Comparison of ENCODE assay signal across 26 cellular contexts in the genomic region with DNA sequence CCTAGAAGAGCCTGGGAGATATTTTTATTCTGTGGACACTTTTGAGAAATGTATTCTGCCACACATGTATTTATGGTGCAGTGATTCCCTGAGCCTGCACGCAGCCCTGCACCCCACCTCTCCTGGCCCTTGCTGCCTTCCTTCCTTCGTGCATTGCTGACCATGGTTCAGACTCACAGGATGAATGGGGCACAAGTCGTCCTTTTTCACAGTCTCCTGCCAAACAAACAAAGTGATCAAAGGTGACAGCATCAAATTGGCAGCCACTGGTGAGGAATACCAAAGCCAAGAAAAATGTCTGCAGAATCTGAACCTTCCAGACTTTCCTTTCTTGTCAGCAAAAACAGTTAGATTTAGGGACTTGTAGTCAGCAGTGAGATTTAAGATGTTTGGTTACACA.
"Had no signal": no experiment of that assay in that cellular context is flagged by ENCODE, and none has a peak within 500 bp of the region (broad histone marks: within the 10 kb centered on the region; RNA-seq: fewer than 3 reads in every experiment).

No MANE protein-coding gene starts in this region.

- ATAC-seq: left lung; lower lobe of right lung; natural killer cell treated with Interleukin-12 subunit alpha and Interleukin-12 subunit beta and Interleukin-15 and Interleukin-18, amount 100 ng/mL, for 72 hours; stimulated activated memory B cell treated with anti-CD40 and anti-IgM and Interleukin-4, amounts not matched to agents 10 μg/mL and 1 μg/mL and 100 μg/mL, for 72 hours; stimulated activated naive CD8-positive, alpha-beta T cell treated with anti-CD3 and anti-CD28 coated beads, Interleukin-15, amount 100 ng/mL, for 72 hours had no signal

- H3K4me1 ChIP-seq: left lung, lower lobe of right lung, right atrium auricular region, right lobe of liver, tibial nerve, uterus had no signal

- H3K9me3 Mint-ChIP-seq: stimulated activated memory B cell treated with anti-CD40 and anti-IgM and Interleukin-4, amounts not matched to agents 10 μg/mL and 1 μg/mL and 100 μg/mL, for 72 hours; type B pancreatic cell had no signal

- H3K27ac Mint-ChIP-seq: mesothelial cell of epicardium; natural killer cell treated with Interleukin-12 subunit alpha and Interleukin-12 subunit beta and Interleukin-15 and Interleukin-18, amount 100 ng/mL, for 72 hours; neural progenitor cell; progenitor cell of endocrine pancreas; stimulated activated memory B cell treated with anti-CD40 and anti-IgM and Interleukin-4, amounts not matched to agents 10 μg/mL and 1 μg/mL and 100 μg/mL, for 72 hours; stimulated activated naive CD8-positive, alpha-beta T cell treated with anti-CD3 and anti-CD28 coated beads, Interleukin-15, amount 100 ng/mL, for 72 hours; type B pancreatic cell had no signal

- H3K36me3 Mint-ChIP-seq: mesothelial cell of epicardium; natural killer cell treated with Interleukin-12 subunit alpha and Interleukin-12 subunit beta and Interleukin-15 and Interleukin-18, amount 100 ng/mL, for 72 hours; neural progenitor cell; stimulated activated memory B cell treated with anti-CD40 and anti-IgM and Interleukin-4, amounts not matched to agents 10 μg/mL and 1 μg/mL and 100 μg/mL, for 72 hours; type B pancreatic cell had no signal

- H3K4me2 ChIP-seq: hepatocyte, neural progenitor cell, smooth muscle cell had no signal

- H3K79me2 ChIP-seq: hepatocyte had no signal

- H3K4me1 Mint-ChIP-seq: mesothelial cell of epicardium; naive B cell; stimulated activated memory B cell treated with anti-CD40 and anti-IgM and Interleukin-4, amounts not matched to agents 10 μg/mL and 1 μg/mL and 100 μg/mL, for 72 hours; stimulated activated naive CD8-positive, alpha-beta T cell treated with anti-CD3 and anti-CD28 coated beads, Interleukin-15, amount 100 ng/mL, for 72 hours had no signal

- H3K4me3 Mint-ChIP-seq: mesothelial cell of epicardium; naive B cell; natural killer cell treated with Interleukin-12 subunit alpha and Interleukin-12 subunit beta and Interleukin-15 and Interleukin-18, amount 100 ng/mL, for 72 hours; neural progenitor cell; stimulated activated memory B cell treated with anti-CD40 and anti-IgM and Interleukin-4, amounts not matched to agents 10 μg/mL and 1 μg/mL and 100 μg/mL, for 72 hours; stimulated activated naive CD8-positive, alpha-beta T cell treated with anti-CD3 and anti-CD28 coated beads, Interleukin-15, amount 100 ng/mL, for 72 hours; type B pancreatic cell had no signal

- DNase-seq: islet precursor cell; left lung; lower lobe of right lung; mammary epithelial cell; mesenchymal stem cell; naive B cell; ovary; stimulated activated CD4-positive, alpha-beta T cell treated with anti-CD3 and anti-CD28 coated beads, Interleukin-1b, Interleukin-23, amount 100 ng/mL, for 48 hours; stimulated activated CD4-positive, alpha-beta T cell treated with anti-CD3 and anti-CD28 coated beads, Interleukin-2, amount 100 ng/mL, for 48 hours; stimulated activated CD4-positive, alpha-beta T cell treated with anti-CD3 and anti-CD28 coated beads, Interleukin-4, amount 100 ng/mL, for 4 hours; stimulated activated CD8-positive, alpha-beta memory T cell treated with anti-CD3 and anti-CD28 coated beads, Interleukin-4, amount 100 ng/mL, for 48 hours; stimulated activated naive CD4-positive, alpha-beta T cell treated with Interleukin-2 at 50 U/mL for 16 hours; stimulated activated naive CD8-positive, alpha-beta T cell treated with anti-CD3 and anti-CD28 coated beads, Interleukin-15, amount 100 ng/mL, for 72 hours; substantia nigra; uterus had no signal

- H3K9me3 ChIP-seq: ovary, right atrium auricular region, right lobe of liver, uterus had no signal

- H3K27ac ChIP-seq: hepatocyte, left lung, lower lobe of right lung, neural progenitor cell, ovary, right atrium auricular region, right lobe of liver, tibial nerve, uterus had no signal

- H3K27me3 ChIP-seq: hepatocyte, left lung, neural progenitor cell, ovary, right atrium auricular region, right lobe of liver, tibial nerve, uterus had no signal

- H3K4me3 ChIP-seq: hepatocyte, left lung, lower lobe of right lung, neural progenitor cell, ovary, right atrium auricular region, right lobe of liver, smooth muscle cell, tibial nerve, uterus had no signal

- H3K27me3 Mint-ChIP-seq: progenitor cell of endocrine pancreas; stimulated activated memory B cell treated with anti-CD40 and anti-IgM and Interleukin-4, amounts not matched to agents 10 μg/mL and 1 μg/mL and 100 μg/mL, for 72 hours; stimulated activated naive CD8-positive, alpha-beta T cell treated with anti-CD3 and anti-CD28 coated beads, Interleukin-15, amount 100 ng/mL, for 72 hours; type B pancreatic cell had no signal

- H3K9ac ChIP-seq: neural progenitor cell had no signal

- H3K36me3 ChIP-seq: left lung, lower lobe of right lung, neural progenitor cell, ovary, right atrium auricular region, right lobe of liver, tibial nerve, uterus had no signal
